In the genomic region with DNA sequence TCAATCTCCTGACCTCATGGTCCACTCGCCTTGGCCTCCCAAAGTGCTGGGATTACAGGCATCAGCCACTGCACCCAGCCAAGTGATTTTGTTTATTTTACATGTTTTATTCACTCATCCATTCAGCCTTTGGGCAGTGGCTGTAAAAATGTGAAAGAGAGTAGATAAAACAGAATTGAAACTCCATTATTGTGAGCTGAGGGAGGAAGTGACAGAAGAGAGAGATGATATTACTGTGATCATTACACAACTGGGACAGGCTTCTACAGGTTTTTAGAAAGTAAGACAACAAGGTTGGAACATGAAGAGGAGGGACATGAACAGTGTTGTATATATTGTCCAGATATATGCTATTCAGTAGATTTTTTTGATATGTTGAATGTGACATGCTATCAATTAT, we compare ENCODE assay signal across 12 cellular contexts. TPM values are rescaled to one million over a fixed set of nuclear protein-coding genes. Genes with fewer than 3 reads are reported as not detected.
DNase-seq lines count a peak whose midpoint lies in the region; ATAC-seq and TF ChIP-seq lines count a peak whose summit lies in the region.
"Had no signal": no experiment of that assay in that cellular context is flagged by ENCODE, and none has a peak within 500 bp of the region (broad histone marks: within the 10 kb centered on the region; RNA-seq: fewer than 3 reads in every experiment).

No MANE protein-coding gene starts in this region.

- peak overlapping the region; percentile 38 for H3K27ac Mint-ChIP-seq in activated naive CD4-positive, alpha-beta T cell treated with anti-CD3 and anti-CD28 coated beads, Interleukin-2, amount 10 ng/mL, durations not matched to agents 7 days and 5 days

- peaks cover 3% of the 10 kb centered on the region for H3K4me1 Mint-ChIP-seq in activated naive CD4-positive, alpha-beta T cell treated with anti-CD3 and anti-CD28 coated beads, Interleukin-2, amount 10 ng/mL, durations not matched to agents 7 days and 5 days

- H3K4me3 Mint-ChIP-seq in activated naive CD4-positive, alpha-beta T cell treated with anti-CD3 and anti-CD28 coated beads, Interleukin-2, amount 10 ng/mL, durations not matched to agents 7 days and 5 days, result no peak overlapping the region

- no peaks in the 10 kb centered on the region for H3K27me3 Mint-ChIP-seq in activated naive CD4-positive, alpha-beta T cell treated with anti-CD3 and anti-CD28 coated beads, Interleukin-2, amount 10 ng/mL, durations not matched to agents 7 days and 5 days

- no peak for DNase-seq in activated naive CD4-positive, alpha-beta T cell treated with anti-CD3 and anti-CD28 coated beads, Interleukin-2, amount 10 ng/mL, durations not matched to agents 7 days and 5 days
- no peak for DNase-seq in activated naive CD4-positive, alpha-beta T cell treated with Interleukin-2 at 50 U/mL for 16 hours
- no peak for DNase-seq in CD1c-positive myeloid dendritic cell (ENCODE audit: extremely low spot score)
- DNase-seq in UCSD-AML1 (lab: John Stamatoyannopoulos, UW; ENCODE audit: unreplicated experiment), result no peak
- DNase-seq: activated CD4-positive, alpha-beta T cell treated with anti-CD3 and anti-CD28 coated beads, Interleukin-2, amount 50 U/mL, for 4 hours; DMS79; Kasumi-1 had no signal

- peaks cover 16% of the 10 kb centered on the region for H3K9me3 Mint-ChIP-seq in activated naive CD4-positive, alpha-beta T cell treated with anti-CD3 and anti-CD28 coated beads, Interleukin-2, amount 10 ng/mL, durations not matched to agents 7 days and 5 days

- peaks cover 56% of the 10 kb centered on the region for H3K36me3 Mint-ChIP-seq in activated naive CD4-positive, alpha-beta T cell treated with anti-CD3 and anti-CD28 coated beads, Interleukin-2, amount 10 ng/mL, durations not matched to agents 7 days and 5 days

- CTCF ChIA-PET in activated naive CD4-positive, alpha-beta T cell treated with anti-CD3 and anti-CD28 coated beads, Interleukin-2, amount 10 ng/mL, durations not matched to agents 7 days and 5 days (lab: Charles Lee), result no interaction called here

- peak; percentile 75 for ATAC-seq in GM21447 (IDR thresholded peaks at IDR 0.05; ENCODE audit: unreplicated experiment)
- peak; percentile 53 for ATAC-seq in HG03442 (IDR thresholded peaks at IDR 0.05; ENCODE audit: unreplicated experiment)
- peak; percentile 35 for ATAC-seq in esophagus mucosa
- ATAC-seq in SK-N-SH treated with all-trans-retinoic acid at 6 μM for 48 hours, result no peak

TF ChIP-seq in SK-N-SH treated with all-trans-retinoic acid at 6 μM for 48 hours, 23 proteins besides CTCF, POLR2A, EP300 and RAD21:
- no peak for TF ChIP-seq PATZ1 (CRISPR knock-in tag; IDR thresholded peaks at IDR 0.05; ENCODE audit: borderline replicate concordance)
- no peak for TF ChIP-seq ZNF565 (CRISPR knock-in tag; conservative IDR thresholded peaks at IDR 0.05; ENCODE audit: low read depth)
- no peak for TF ChIP-seq TOX (CRISPR knock-in tag; IDR thresholded peaks at IDR 0.05; ENCODE audit: borderline replicate concordance)
- TF ChIP-seq CSRNP3 (CRISPR knock-in tag; IDR thresholded peaks at IDR 0.05), result no peak
- no peak for TF ChIP-seq ARNTL (CRISPR knock-in tag; IDR thresholded peaks at IDR 0.05; ENCODE audit: borderline replicate concordance, low read depth)
- TF ChIP-seq CREB5 (CRISPR knock-in tag; IDR thresholded peaks at IDR 0.05; ENCODE audit: low read depth), result no peak
- TF ChIP-seq ISL1 (CRISPR knock-in tag; IDR thresholded peaks at IDR 0.05), result no peak
TF ChIP-seq in SK-N-SH treated with all-trans-retinoic acid at 6 μM for 48 hours: peak in this region for 0.

RNA-seq across cellular contexts. Expression of gene CREBL2, which starts 25.0 kb away (rescaled TPM):
- total RNA-seq in esophagus mucosa, result 9.2 TPM

RNA-seq across cellular contexts. Expression of gene GPR19, which starts 59.3 kb away (rescaled TPM):
- total RNA-seq in esophagus mucosa, result 0.36 TPM
- total RNA-seq: fibroblast of lung had no signal
